12 cellular contexts compared by ENCODE assay signal in genomic region chr7:77746164-77746823, GRCh38.
"Had no signal": no experiment of that assay in that cellular context is flagged by ENCODE, and none has a peak within 500 bp of the region (broad histone marks: within the 10 kb centered on the region; RNA-seq: fewer than 3 reads in every experiment).

No MANE protein-coding gene starts in this region.

- DNase-seq: activated CD4-positive, alpha-beta T cell treated with anti-CD3 and anti-CD28 coated beads, Interleukin-2, amount 50 U/mL, for 48 hours; activated CD4-positive, CD25-positive, alpha-beta regulatory T cell treated with anti-CD3 and anti-CD28 coated beads, Interleukin-2, amount 50 U/mL, for 72 hours; activated naive CD4-positive, alpha-beta T cell treated with Interleukin-2 at 50 U/mL for 16 hours; aorta; effector CD8-positive, alpha-beta T cell; foreskin melanocyte; head of caudate nucleus; midbrain; pancreas; tibial artery had no signal

- H3K27me3 Mint-ChIP-seq: activated T-helper 17 cell treated with anti-CD3 and anti-CD28 coated beads, Interleukin-2, amount 50 U/mL, for 72 hours; stimulated activated memory B cell treated with anti-CD40 and anti-IgM and Interleukin-4, amounts not matched to agents 10 μg/mL and 1 μg/mL and 100 μg/mL, for 72 hours had no signal

- ATAC-seq: activated T-helper 17 cell treated with anti-CD3 and anti-CD28 coated beads, Interleukin-2, amount 50 U/mL, for 72 hours; stimulated activated memory B cell treated with anti-CD40 and anti-IgM and Interleukin-4, amounts not matched to agents 10 μg/mL and 1 μg/mL and 100 μg/mL, for 72 hours had no signal

- H3K4me3 Mint-ChIP-seq: activated T-helper 17 cell treated with anti-CD3 and anti-CD28 coated beads, Interleukin-2, amount 50 U/mL, for 72 hours; stimulated activated memory B cell treated with anti-CD40 and anti-IgM and Interleukin-4, amounts not matched to agents 10 μg/mL and 1 μg/mL and 100 μg/mL, for 72 hours had no signal

- H3K27ac ChIP-seq: pancreas, tibial artery had no signal

- H3K9me3 Mint-ChIP-seq: activated T-helper 17 cell treated with anti-CD3 and anti-CD28 coated beads, Interleukin-2, amount 50 U/mL, for 72 hours; stimulated activated memory B cell treated with anti-CD40 and anti-IgM and Interleukin-4, amounts not matched to agents 10 μg/mL and 1 μg/mL and 100 μg/mL, for 72 hours had no signal

- H3K27ac Mint-ChIP-seq: stimulated activated memory B cell treated with anti-CD40 and anti-IgM and Interleukin-4, amounts not matched to agents 10 μg/mL and 1 μg/mL and 100 μg/mL, for 72 hours had no signal
